ENCODE assay signal across 1 cellular context in genomic region chr1:32984829-32985310, GRCh38.
TF ChIP-seq lines count a peak whose summit lies in the region.

No MANE protein-coding gene starts in this region.

TF ChIP-seq in IMR-90, 13 proteins besides CTCF, POLR2A, EP300 and RAD21:
- TF ChIP-seq FOS (IDR thresholded peaks at IDR 0.05; ENCODE audit: low read depth, low read length) (no peak), ELK1 (IDR thresholded peaks at IDR 0.05; ENCODE audit: borderline replicate concordance, low read depth, low read length) (no peak)
TF ChIP-seq in IMR-90: peak in this region for 0.
